ENCODE assay signal across 7 cellular contexts in genomic region chr11:46917109-46918086, GRCh38. TPM values are rescaled to one million over a fixed set of nuclear protein-coding genes. Genes with fewer than 3 reads are reported as not detected.
A peak's percentile ranks its signal among the peaks of the same experiment; 100 is the strongest.
DNase-seq lines count a peak whose midpoint lies in the region; ATAC-seq and TF ChIP-seq lines count a peak whose summit lies in the region.

No MANE protein-coding gene starts in this region.

- no peak overlapping the region for H3K27ac Mint-ChIP-seq in activated naive CD8-positive, alpha-beta T cell

- dilution Hi-C loops in IMR-90 (cut with HindIII; ENCODE audit: low sequenced_read_pairs, unreplicated experiment): no loop called here

- H3K36me3 ChIP-seq in IMR-90 (ENCODE audit: control insufficient read depth, insufficient read depth, low read length) (no peaks in the 10 kb centered on the region), kidney epithelial cell (ENCODE audit: control insufficient read depth, insufficient read depth, low read length) (no peaks in the 10 kb centered on the region), subcutaneous abdominal adipose tissue (ENCODE audit: control insufficient read depth in 5 of 5, insufficient read depth in 5 of 5, low read length in 5 of 5) (no peaks in the 10 kb centered on the region)

- H3K4me1 ChIP-seq in IMR-90 (ENCODE audit: control insufficient read depth, insufficient read depth, low read length) (peaks cover 12% of the 10 kb centered on the region), subcutaneous abdominal adipose tissue (ENCODE audit: control insufficient read depth in 5 of 5, insufficient read depth in 5 of 5, low read length in 5 of 5) (peaks cover 0 to 34% (median 24%) of the 10 kb centered on the region in 5 donors)

- H3K27me3 ChIP-seq in IMR-90 (ENCODE audit: control insufficient read depth, insufficient read depth, low read length) (no peaks in the 10 kb centered on the region), kidney epithelial cell (ENCODE audit: control insufficient read depth, insufficient read depth, low read length) (no peaks in the 10 kb centered on the region), subcutaneous abdominal adipose tissue (ENCODE audit: control insufficient read depth in 5 of 5, insufficient read depth in 4 of 5, low read length in 5 of 5) (peaks cover 11 to 53% (median 40%) of the 10 kb centered on the region in 5 donors)

- H4K5ac ChIP-seq in IMR-90 (ENCODE audit: low read depth, low read length): no peak overlapping the region

- no peak for TF ChIP-seq CTCF in IMR-90 (conservative IDR thresholded peaks at IDR 0.05; ENCODE audit: low read depth, low read length)
- no peak for TF ChIP-seq CTCF in kidney epithelial cell (IDR thresholded peaks at IDR 0.05; ENCODE audit: insufficient read depth, low read length, poor library complexity, severe bottlenecking)

- H2BK20ac ChIP-seq in IMR-90 (ENCODE audit: low read depth, low read length): no peak overlapping the region

- intact Hi-C loops in IMR-90 (cut with micrococcal nuclease): no loop called here

- WGBS in IMR-90 (ENCODE audit: extremely low coverage in 2 of 2, insufficient read length in 1 of 2), 2 experiments: 2% methylated on average over 15 of the region's 55 CpGs; no CpG with 5 or more reads in 1 of the 2 experiments

- H3K56ac ChIP-seq in IMR-90 (ENCODE audit: extremely low read depth, insufficient read depth, low read length): no peak overlapping the region

- no peak overlapping the region for H4K91ac ChIP-seq in IMR-90 (ENCODE audit: insufficient read depth, low read depth, low read length)

- H3K4me2 ChIP-seq in IMR-90 (ENCODE audit: low read depth, low read length): peak overlapping the region; percentile 91

- peaks cover 24% of the 10 kb centered on the region for H3K4me1 Mint-ChIP-seq in activated naive CD8-positive, alpha-beta T cell (ENCODE audit: low read depth)

- peak overlapping the region; percentile 60 for H2AFZ ChIP-seq in IMR-90 (replicated peaks; ENCODE audit: low read length, poor library complexity)

- H2BK120ac ChIP-seq in IMR-90 (ENCODE audit: low read depth, low read length): peak overlapping the region; percentile 57

- no peak overlapping the region for H2BK5ac ChIP-seq in IMR-90 (ENCODE audit: low read depth, low read length, poor library complexity, severe bottlenecking)

- no peak overlapping the region for H2AK5ac ChIP-seq in IMR-90 (ENCODE audit: low read depth, low read length)

- H3K4ac ChIP-seq in IMR-90 (ENCODE audit: low read depth, low read length): peak overlapping the region; percentile 34; the same call in 1 of the 2 replicates

- no peak for ATAC-seq in IMR-90 (ENCODE audit: low read depth)
- no peak for ATAC-seq in HG03521 (IDR thresholded peaks at IDR 0.05; ENCODE audit: unreplicated experiment)
- ATAC-seq in GM18517 (IDR thresholded peaks at IDR 0.05; ENCODE audit: unreplicated experiment): no peak

- BruUV-seq in IMR-90 (replicated peaks; lab: Mats Ljungman, UMichigan): no TSS peak

- CTCF ChIA-PET in IMR-90 (lab: Yijun Ruan, JAX): interaction anchor here (0.6 to 2.1 kb wide), 8 partner anchors 11 to 243 kb away, joined by 3 to 18 read pairs (median 4); no protein-coding TSS in a partner anchor
- CTCF ChIA-PET in HEK293T (lab: Yijun Ruan, JAX): interaction anchor here (0.6 to 1.9 kb wide), 4 partner anchors 17 to 236 kb away, joined by 3 to 12 read pairs (median 4); no protein-coding TSS in a partner anchor

- peak overlapping the region; percentile 94 for H3K23ac ChIP-seq in IMR-90 (ENCODE audit: low read depth, low read length)

- no peaks in the 10 kb centered on the region for H3K9me3 Mint-ChIP-seq in activated naive CD8-positive, alpha-beta T cell (ENCODE audit: low read depth)

- POLR2A ChIA-PET in IMR-90 (lab: Charles Lee; ENCODE audit: unreplicated experiment): interaction anchor here (0.6 to 0.7 kb wide), 2 partner anchors 132 to 843 kb away, joined by 3 to 5 read pairs; no protein-coding TSS in a partner anchor
- POLR2A ChIA-PET in HEK293T (lab: Yijun Ruan, JAX): interaction anchor here (0.6 to 1.3 kb wide), 6 partner anchors 16 to 298 kb away, joined by 3 to 4 read pairs (median 3); partner anchors contain the start of genes CSTPP1 and DDB2

- no peak for TF ChIP-seq POLR2A in IMR-90 (IDR thresholded peaks at IDR 0.05; ENCODE audit: low read depth, low read length)

- H3K9ac ChIP-seq in IMR-90 (ENCODE audit: low read depth, low read length): peak overlapping the region; percentile 24
- H3K9ac ChIP-seq in subcutaneous abdominal adipose tissue (ENCODE audit: low read length in 5 of 5): peak overlapping the region; percentile 11 to 63 (median 57)

- no peak for TF ChIP-seq RAD21 in IMR-90 (IDR thresholded peaks at IDR 0.05; ENCODE audit: low read length)

- no peak overlapping the region for H3K27ac ChIP-seq in IMR-90 (ENCODE audit: insufficient read depth, low read length)
- no peak overlapping the region for H3K27ac ChIP-seq in subcutaneous abdominal adipose tissue (ENCODE audit: low read depth, low read length)

- peaks cover 8% of the 10 kb centered on the region; the same call in 1 of the 2 replicates for H4K20me1 ChIP-seq in IMR-90 (ENCODE audit: insufficient read depth, low read length)

- peak overlapping the region; percentile 56; the same call in 1 of the 2 replicates for H3K14ac ChIP-seq in IMR-90 (replicated peaks; ENCODE audit: low read depth, low read length)

- peaks cover 0 to 10% of the 10 kb centered on the region in 2 experiments; a peak in 3 of 4 replicates for H3K79me1 ChIP-seq in IMR-90 (ENCODE audit: low read depth in 1 of 2, low read length in 2 of 2)

- peak overlapping the region; percentile 88 for H3K4me3 Mint-ChIP-seq in activated naive CD8-positive, alpha-beta T cell

- H3K9me3 ChIP-seq in IMR-90 (ENCODE audit: control insufficient read depth, insufficient read depth, low read length): no peaks in the 10 kb centered on the region
- H3K9me3 ChIP-seq in subcutaneous abdominal adipose tissue (ENCODE audit: control insufficient read depth in 5 of 5, low read length in 5 of 5): no peaks in the 10 kb centered on the region

- in situ Hi-C loops in IMR-90 (cut with MboI; ENCODE audit: low sequenced_read_pairs): loop anchor here (10.0 kb wide), 1 partner anchor 237 kb away; no protein-coding TSS in a partner anchor

- H2BK15ac ChIP-seq in IMR-90 (ENCODE audit: low read depth, low read length): no peak overlapping the region

- H3K27me3 Mint-ChIP-seq in activated naive CD8-positive, alpha-beta T cell: peaks cover 28% of the 10 kb centered on the region

- H4K8ac ChIP-seq in IMR-90 (ENCODE audit: low read depth in 2 of 2, low read length in 2 of 2): peak overlapping the region in 1 of 2 experiments; percentile 29; a peak in 1 of 4 replicates

- H2AK9ac ChIP-seq in IMR-90 (replicated peaks; ENCODE audit: low read depth, low read length, poor library complexity): peak overlapping the region; percentile 84

- H3K18ac ChIP-seq in IMR-90 (ENCODE audit: low read depth, low read length): 0 out of 2 replicates have a peak overlapping the region, but pooled peaks have one; percentile 13

- H3K9me1 ChIP-seq in IMR-90 (ENCODE audit: insufficient read depth, low read length): peaks cover 11% of the 10 kb centered on the region

- peak overlapping the region; percentile 59 for H3K4me3 ChIP-seq in IMR-90 (ENCODE audit: insufficient read depth, low read depth, low read length)
- peak overlapping the region; percentile 63 for H3K4me3 ChIP-seq in kidney epithelial cell (ENCODE audit: low read depth, low read length)
- H3K4me3 ChIP-seq in subcutaneous abdominal adipose tissue (ENCODE audit: low read depth in 1 of 5, low read length in 5 of 5): peak overlapping the region; percentile 50 to 68 (median 65)

- H3K36me3 Mint-ChIP-seq in activated naive CD8-positive, alpha-beta T cell: no peaks in the 10 kb centered on the region

- DNase-seq in IMR-90: no peak
- DNase-seq in kidney epithelial cell (ENCODE audit: low read depth): no peak
- DNase-seq in HEK293T (ENCODE audit: extremely low spot score): no peak

TF ChIP-seq in IMR-90, 13 proteins besides CTCF, POLR2A, EP300 and RAD21 (continues in another document):
- TF ChIP-seq USF2 (IDR thresholded peaks at IDR 0.05; ENCODE audit: low read depth, low read length) (no peak), MAFK (IDR thresholded peaks at IDR 0.05; ENCODE audit: low read depth, low read length) (no peak), SMC3 (IDR thresholded peaks at IDR 0.05; ENCODE audit: low read depth, low read length) (no peak), BHLHE40 (IDR thresholded peaks at IDR 0.05; ENCODE audit: low read depth, low read length) (no peak), CHD1 (IDR thresholded peaks at IDR 0.05; ENCODE audit: low read depth, low read length) (no peak)

TF ChIP-seq in HEK293T, 16 proteins besides CTCF, POLR2A, EP300 and RAD21:
- TF ChIP-seq ZNF384 (IDR thresholded peaks at IDR 0.05) (no peak), FOXM1 (IDR thresholded peaks at IDR 0.05; ENCODE audit: borderline replicate concordance) (no peak)

RNA-seq across cellular contexts. Expression of gene LRP4, which starts 1.0 kb away (rescaled TPM):
- total RNA-seq in IMR-90 (2012; rRNA removed) (3.9 and 4.1 TPM in 2 replicates), kidney epithelial cell (6.1 and 9.9 TPM in 2 replicates)
- polyA plus RNA-seq in IMR-90 (2012; rRNA removed): 5.1 and 5.8 TPM in 2 replicates
- polyA plus RNA-seq in IMR-90 (2012; cell fraction: cytosol; rRNA removed): 3.2 and 3.3 TPM in 2 replicates
- polyA plus RNA-seq in IMR-90 (2012; cell fraction: nucleus; rRNA removed; ENCODE audit: low replicate concordance): 8.7 and 11.6 TPM in 2 replicates

RNA-seq across cellular contexts. Expression of gene CSTPP1, which starts 19.2 kb away (rescaled TPM):
- total RNA-seq in IMR-90 (2012; rRNA removed): 21.1 and 22.0 TPM in 2 replicates
- polyA plus RNA-seq in IMR-90 (2012; rRNA removed): 35.7 and 36.6 TPM in 2 replicates
- polyA plus RNA-seq in IMR-90 (2012; cell fraction: cytosol; rRNA removed): 40.1 and 40.4 TPM in 2 replicates
- polyA plus RNA-seq in IMR-90 (2012; cell fraction: nucleus; rRNA removed; ENCODE audit: low replicate concordance): 25.2 and 32.4 TPM in 2 replicates
- total RNA-seq in kidney epithelial cell: 31.5 and 45.6 TPM in 2 replicates
